9 cellular contexts compared by ENCODE assay signal in the genomic region with DNA sequence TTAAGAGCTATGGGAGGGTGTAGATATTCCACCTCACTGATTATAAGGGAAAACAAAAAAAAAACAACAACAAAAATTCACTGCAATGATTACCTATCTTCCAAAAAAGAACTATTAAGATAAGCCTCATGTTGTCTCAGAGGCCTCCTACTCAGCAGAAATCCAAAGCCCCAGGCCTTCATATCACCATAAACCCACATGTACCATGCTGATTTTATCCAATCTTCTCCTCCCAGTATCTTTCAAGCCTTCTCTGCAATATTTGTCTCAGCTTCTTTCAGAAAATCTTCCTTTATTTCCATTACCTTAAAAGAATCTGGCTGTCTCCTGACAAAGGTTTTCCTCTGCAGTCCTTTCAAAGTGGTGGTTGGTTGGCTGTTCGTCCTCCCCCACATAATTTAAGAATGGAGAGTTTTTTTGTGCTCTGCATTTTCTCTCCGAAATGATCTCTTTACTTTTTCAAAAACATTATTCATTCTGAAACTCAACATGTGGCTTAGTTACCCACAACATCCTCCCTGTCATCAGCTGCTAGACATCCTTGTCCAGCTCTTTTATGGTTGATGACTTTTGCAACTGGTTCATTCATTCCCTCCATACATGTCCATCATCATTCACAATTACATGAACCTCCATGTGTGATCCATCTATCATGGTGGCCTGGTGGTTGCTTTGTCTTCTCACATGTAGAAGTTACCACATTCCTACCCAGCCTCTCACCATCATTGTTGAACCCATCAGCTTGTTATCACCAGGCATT. TPM values are rescaled to one million over a fixed set of nuclear protein-coding genes. Genes with fewer than 3 reads are reported as not detected.
A peak's percentile ranks its signal among the peaks of the same experiment; 100 is the strongest.
DNase-seq lines count a peak whose midpoint lies in the region; ATAC-seq and TF ChIP-seq lines count a peak whose summit lies in the region.
"Had no signal": no experiment of that assay in that cellular context is flagged by ENCODE, and none has a peak within 500 bp of the region (broad histone marks: within the 10 kb centered on the region; RNA-seq: fewer than 3 reads in every experiment).

No MANE protein-coding gene starts in this region.

- H3K4me1 Mint-ChIP-seq in activated naive CD8-positive, alpha-beta T cell treated with anti-CD3 and anti-CD28 coated beads for 36 hours: peaks cover 17% of the 10 kb centered on the region
- no peaks in the 10 kb centered on the region for H3K4me1 Mint-ChIP-seq in nephron progenitor cell

- H3K27me3 ChIP-seq in left ventricle myocardium inferior (ENCODE audit: low read depth): no peaks in the 10 kb centered on the region

- no peaks in the 10 kb centered on the region for H3K9me3 ChIP-seq in left ventricle myocardium inferior (replicated peaks)

- ATAC-seq in GM18858 (IDR thresholded peaks at IDR 0.05; ENCODE audit: unreplicated experiment) (peak; percentile 74), GM21423 (IDR thresholded peaks at IDR 0.05; ENCODE audit: unreplicated experiment) (peak; percentile 64), HG03103 (IDR thresholded peaks at IDR 0.05; ENCODE audit: low read depth, unreplicated experiment) (peak; percentile 70), SK-N-SH treated with all-trans-retinoic acid at 6 μM for 48 hours (no peak)

- no peaks in the 10 kb centered on the region for H3K4me1 ChIP-seq in left ventricle myocardium inferior

- no peaks in the 10 kb centered on the region for H3K36me3 ChIP-seq in left ventricle myocardium inferior

- H3K4me3 Mint-ChIP-seq in activated naive CD8-positive, alpha-beta T cell treated with anti-CD3 and anti-CD28 coated beads for 36 hours: no peak overlapping the region
- no peak overlapping the region for H3K4me3 Mint-ChIP-seq in nephron progenitor cell

- no peak overlapping the region for H3K4me3 ChIP-seq in left ventricle myocardium inferior

- TF ChIP-seq CTCF in left ventricle myocardium inferior (IDR thresholded peaks at IDR 0.05; ENCODE audit: borderline replicate concordance) (no peak), nephron progenitor cell (IDR thresholded peaks at IDR 0.05) (no peak)

- H3K9me3 Mint-ChIP-seq in activated naive CD8-positive, alpha-beta T cell treated with anti-CD3 and anti-CD28 coated beads for 36 hours: no peaks in the 10 kb centered on the region
- no peaks in the 10 kb centered on the region for H3K9me3 Mint-ChIP-seq in nephron progenitor cell

- no peaks in the 10 kb centered on the region for H3K36me3 Mint-ChIP-seq in activated naive CD8-positive, alpha-beta T cell treated with anti-CD3 and anti-CD28 coated beads for 36 hours
- no peaks in the 10 kb centered on the region for H3K36me3 Mint-ChIP-seq in nephron progenitor cell (ENCODE audit: low read depth)

- peaks cover 25% of the 10 kb centered on the region for H3K27me3 Mint-ChIP-seq in activated naive CD8-positive, alpha-beta T cell treated with anti-CD3 and anti-CD28 coated beads for 36 hours
- H3K27me3 Mint-ChIP-seq in nephron progenitor cell (ENCODE audit: low read depth, poor library complexity): peaks cover 13% of the 10 kb centered on the region

- intact Hi-C loops in left ventricle myocardium inferior (cut with micrococcal nuclease): no loop called here

- no peak for DNase-seq in activated naive CD8-positive, alpha-beta T cell treated with anti-CD3 and anti-CD28 coated beads for 36 hours
- DNase-seq in left ventricle myocardium inferior (no peak), nephron progenitor cell (no peak), NCI-H146 (lab: John Stamatoyannopoulos, UW) (no peak)
- DNase-seq: NCI-H1092 treated with DMSO at 0.1 percent for 48 hours had no signal

- H3K27ac ChIP-seq in left ventricle myocardium inferior (replicated peaks): no peak overlapping the region

- H3K27ac Mint-ChIP-seq in activated naive CD8-positive, alpha-beta T cell treated with anti-CD3 and anti-CD28 coated beads for 36 hours: peak overlapping the region; percentile 55
- no peak overlapping the region for H3K27ac Mint-ChIP-seq in nephron progenitor cell

TF ChIP-seq in SK-N-SH treated with all-trans-retinoic acid at 6 μM for 48 hours, 23 proteins besides CTCF, POLR2A, EP300 and RAD21:
- TF ChIP-seq, protein P1, sequence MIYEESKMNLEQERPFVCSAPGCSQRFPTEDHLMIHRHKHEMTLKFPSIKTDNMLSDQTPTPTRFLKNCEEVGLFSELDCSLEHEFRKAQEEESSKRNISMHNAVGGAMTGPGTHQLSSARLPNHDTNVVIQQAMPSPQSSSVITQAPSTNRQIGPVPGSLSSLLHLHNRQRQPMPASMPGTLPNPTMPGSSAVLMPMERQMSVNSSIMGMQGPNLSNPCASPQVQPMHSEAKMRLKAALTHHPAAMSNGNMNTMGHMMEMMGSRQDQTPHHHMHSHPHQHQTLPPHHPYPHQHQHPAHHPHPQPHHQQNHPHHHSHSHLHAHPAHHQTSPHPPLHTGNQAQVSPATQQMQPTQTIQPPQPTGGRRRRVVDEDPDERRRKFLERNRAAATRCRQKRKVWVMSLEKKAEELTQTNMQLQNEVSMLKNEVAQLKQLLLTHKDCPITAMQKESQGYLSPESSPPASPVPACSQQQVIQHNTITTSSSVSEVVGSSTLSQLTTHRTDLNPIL (CRISPR knock-in tag; IDR thresholded peaks at IDR 0.05; ENCODE audit: low read depth): no peak
- TF ChIP-seq ZNF565 (CRISPR knock-in tag; conservative IDR thresholded peaks at IDR 0.05; ENCODE audit: low read depth) (no peak), ARNTL (CRISPR knock-in tag; IDR thresholded peaks at IDR 0.05; ENCODE audit: borderline replicate concordance, low read depth) (no peak)

RNA-seq across cellular contexts. Expression of a gene that starts 2.9 kb away (rescaled TPM):
- total RNA-seq in activated naive CD8-positive, alpha-beta T cell treated with anti-CD3 and anti-CD28 coated beads for 36 hours: not detected
- not detected for total RNA-seq in left ventricle myocardium inferior

RNA-seq across cellular contexts. Expression of a gene that starts 50.1 kb away (rescaled TPM):
- total RNA-seq in activated naive CD8-positive, alpha-beta T cell treated with anti-CD3 and anti-CD28 coated beads for 36 hours: not detected
- not detected for total RNA-seq in left ventricle myocardium inferior

RNA-seq across cellular contexts. Expression of a gene that starts 52.7 kb away (rescaled TPM):
- not detected for total RNA-seq in activated naive CD8-positive, alpha-beta T cell treated with anti-CD3 and anti-CD28 coated beads for 36 hours
- not detected for total RNA-seq in left ventricle myocardium inferior
